Comparison of ENCODE assay signal across 8 cellular contexts in genomic region chr20:44886828-44887227, GRCh38. TPM values are rescaled to one million over a fixed set of nuclear protein-coding genes. Genes with fewer than 3 reads are reported as not detected.
DNase-seq lines count a peak whose midpoint lies in the region; ATAC-seq, FAIRE-seq and TF ChIP-seq lines count a peak whose summit lies in the region.

No MANE protein-coding gene starts in this region.

- no peak for FAIRE-seq in bronchial epithelial cell (lab: Jason Lieb, UNC)

- WGBS in aorta, 2 donors: 0 to 1% methylated on average over 2 of the region's 2 CpGs

- no peaks in the 10 kb centered on the region for H3K9me3 Mint-ChIP-seq in stimulated activated naive CD8-positive, alpha-beta T cell treated with anti-CD3 and anti-CD28 coated beads, Interleukin-15, Interleukin-2, amounts not matched to agents 100 ng/mL and 50 ng/mL, for 24 hours
- H3K9me3 Mint-ChIP-seq in mesothelial cell of epicardium: no peaks in the 10 kb centered on the region

- DNase-seq in stimulated activated naive CD8-positive, alpha-beta T cell treated with anti-CD3 and anti-CD28 coated beads, Interleukin-15, Interleukin-2, amounts not matched to agents 100 U/mL and 50 U/mL, for 24 hours: no peak
- DNase-seq in bronchial epithelial cell (ENCODE audit: low read depth) (no peak), mesothelial cell of epicardium (ENCODE audit: low spot score in 2 of 2, unreplicated experiment in 2 of 2) (no peak), aorta (no peak), left lobe of liver (ENCODE audit: low spot score) (no peak), activated gamma-delta T cell (lab: John Stamatoyannopoulos, UW) (no peak)

- H3K27me3 ChIP-seq in bronchial epithelial cell (ENCODE audit: control insufficient read depth, insufficient read depth, low read length): no peaks in the 10 kb centered on the region
- no peaks in the 10 kb centered on the region for H3K27me3 ChIP-seq in aorta (ENCODE audit: control insufficient read depth in 1 of 2, insufficient read depth in 2 of 2, low read length in 1 of 2)

- H3K27me3 Mint-ChIP-seq in stimulated activated naive CD8-positive, alpha-beta T cell treated with anti-CD3 and anti-CD28 coated beads, Interleukin-15, Interleukin-2, amounts not matched to agents 100 ng/mL and 50 ng/mL, for 24 hours: no peaks in the 10 kb centered on the region
- no peaks in the 10 kb centered on the region for H3K27me3 Mint-ChIP-seq in mesothelial cell of epicardium (ENCODE audit: low read depth)

- peak overlapping the region; percentile 93 for H3K27ac Mint-ChIP-seq in stimulated activated naive CD8-positive, alpha-beta T cell treated with anti-CD3 and anti-CD28 coated beads, Interleukin-15, Interleukin-2, amounts not matched to agents 100 ng/mL and 50 ng/mL, for 24 hours
- H3K27ac Mint-ChIP-seq in mesothelial cell of epicardium: peak overlapping the region; percentile 90

- no peak overlapping the region for H3K27ac ChIP-seq in aorta (ENCODE audit: low read depth in 1 of 2, low read length in 2 of 2)

- ATAC-seq in stimulated activated naive CD8-positive, alpha-beta T cell treated with anti-CD3 and anti-CD28 coated beads, Interleukin-15, Interleukin-2, amounts not matched to agents 100 U/mL and 50 U/mL, for 24 hours: no peak
- ATAC-seq in aorta (ENCODE audit: low FRiP score) (no peak), GM19395 (IDR thresholded peaks at IDR 0.05; ENCODE audit: unreplicated experiment) (no peak), left lobe of liver (no peak)

- H3K4me3 Mint-ChIP-seq in stimulated activated naive CD8-positive, alpha-beta T cell treated with anti-CD3 and anti-CD28 coated beads, Interleukin-15, Interleukin-2, amounts not matched to agents 100 ng/mL and 50 ng/mL, for 24 hours: peak overlapping the region; percentile 96
- H3K4me3 Mint-ChIP-seq in mesothelial cell of epicardium: peak overlapping the region; percentile 91

- peaks cover 26% of the 10 kb centered on the region for H3K36me3 Mint-ChIP-seq in stimulated activated naive CD8-positive, alpha-beta T cell treated with anti-CD3 and anti-CD28 coated beads, Interleukin-15, Interleukin-2, amounts not matched to agents 100 ng/mL and 50 ng/mL, for 24 hours (ENCODE audit: low read depth)
- no peaks in the 10 kb centered on the region for H3K36me3 Mint-ChIP-seq in mesothelial cell of epicardium

- intact Hi-C loops in aorta (cut with DNase I): loop anchor here (5.0 to 10.0 kb wide), 4 partner anchors 70 to 548 kb away; partner anchors contain the start of genes KCNK15 (in 1 of the 2) and STK4 (in 1 of the 2)

- H3K4me3 ChIP-seq in bronchial epithelial cell (ENCODE audit: low read depth, low read length) (peak overlapping the region; percentile 88), aorta (ENCODE audit: low read length in 2 of 2) (peak overlapping the region; percentile 52 to 79)

- TF ChIP-seq CTCF in bronchial epithelial cell (IDR thresholded peaks at IDR 0.05; ENCODE audit: insufficient read depth, low read length, severe bottlenecking) (no peak), mesothelial cell of epicardium (IDR thresholded peaks at IDR 0.05; ENCODE audit: unreplicated experiment) (no peak)

- H3K36me3 ChIP-seq in bronchial epithelial cell (ENCODE audit: control insufficient read depth, insufficient read depth, low read length): peaks cover 2% of the 10 kb centered on the region
- H3K36me3 ChIP-seq in aorta (ENCODE audit: control insufficient read depth in 1 of 2, insufficient read depth in 2 of 2, low read length in 1 of 2): no peaks in the 10 kb centered on the region

- peaks cover 0 to 3% of the 10 kb centered on the region in 2 donors for H3K4me1 ChIP-seq in aorta (ENCODE audit: control insufficient read depth in 1 of 2, insufficient read depth in 2 of 2, low read length in 2 of 2)

- H3K4me1 Mint-ChIP-seq in stimulated activated naive CD8-positive, alpha-beta T cell treated with anti-CD3 and anti-CD28 coated beads, Interleukin-15, Interleukin-2, amounts not matched to agents 100 ng/mL and 50 ng/mL, for 24 hours (ENCODE audit: low read depth): peaks cover 59% of the 10 kb centered on the region
- H3K4me1 Mint-ChIP-seq in mesothelial cell of epicardium: peaks cover 44% of the 10 kb centered on the region

- no peaks in the 10 kb centered on the region for H3K9me3 ChIP-seq in aorta (ENCODE audit: control insufficient read depth, low read length)

RNA-seq across cellular contexts. Expression of gene YWHAB, which starts 1.3 kb away (rescaled TPM):
- total RNA-seq in bronchial epithelial cell: 43.2 and 70.8 TPM in 2 replicates
- 113 to 116 TPM (median 114 TPM) in 3 replicates for total RNA-seq in mesothelial cell of epicardium
- 100 to 1,000 TPM; 166 to 167 TPM for total RNA-seq in aorta
- 100 to 1,000 TPM; 105 to 117 TPM for polyA plus RNA-seq in aorta
- 52.5 TPM for total RNA-seq in left lobe of liver

RNA-seq across cellular contexts. Expression of gene PABPC1L, which starts 23.0 kb away (rescaled TPM):
- total RNA-seq in bronchial epithelial cell (17.1 and 24.2 TPM in 2 replicates), mesothelial cell of epicardium (131 to 135 TPM (median 135 TPM) in 3 replicates), aorta (10 to 100 TPM; 21.6 to 27.2 TPM), left lobe of liver (37.3 TPM)
- 10 to 100 TPM in 1 of 2 donors, 1 to 10 TPM in 1; 1.4 to 77.2 TPM for polyA plus RNA-seq in aorta
